In genomic region chr3:50189989-50190388, GRCh38 we compare ENCODE assay signal across 22 cellular contexts. TPM values are rescaled to one million over a fixed set of nuclear protein-coding genes. Genes with fewer than 3 reads are reported as not detected.
A peak's percentile ranks its signal among the peaks of the same experiment; 100 is the strongest.
DNase-seq lines count a peak whose midpoint lies in the region; ATAC-seq, FAIRE-seq and TF ChIP-seq lines count a peak whose summit lies in the region.
"Had no signal": no experiment of that assay in that cellular context is flagged by ENCODE, and none has a peak within 500 bp of the region (broad histone marks: within the 10 kb centered on the region; RNA-seq: fewer than 3 reads in every experiment).

No MANE protein-coding gene starts in this region.

- dilution Hi-C loops in keratinocyte (cut with MboI; ENCODE audit: extremely low pct_ligation_motif_present, low sequenced_read_pairs): no loop called here

- H3K4me3 ChIP-seq in NB4 (ENCODE audit: low read depth, low read length): no peak overlapping the region
- H3K4me3 ChIP-seq in H1 (ENCODE audit: extremely low read depth in 1 of 4, insufficient read depth in 2 of 4, low read depth in 3 of 4, low read length in 4 of 4): no peak overlapping the region
- H3K4me3 ChIP-seq in keratinocyte (ENCODE audit: control insufficient read depth in 2 of 3, extremely low read depth in 1 of 3, insufficient read depth in 2 of 3, low read depth in 1 of 3, low read length in 3 of 3): no peak overlapping the region
- H3K4me3 ChIP-seq: BLaER1, GM12878, HAP-1 had no signal

- H3K18ac ChIP-seq in H1 (ENCODE audit: extremely low read depth, low read length): no peak overlapping the region

- H3K56ac ChIP-seq in H1 (replicated peaks; ENCODE audit: insufficient read length, low read depth, low read length): no peak overlapping the region

- peaks cover 0 to 6% (median under 1%) of the 10 kb centered on the region in 4 experiments; a peak in 4 of 7 replicates for H3K4me1 ChIP-seq in H1 (replicated peaks in 1 of 4; ENCODE audit: control insufficient read depth in 3 of 4, insufficient read depth in 4 of 4, low read length in 3 of 4)
- no peaks in the 10 kb centered on the region for H3K4me1 ChIP-seq in keratinocyte (ENCODE audit: control insufficient read depth, extremely low read depth, insufficient read depth, low read length)

- no peak overlapping the region for H2AK5ac ChIP-seq in H1 (ENCODE audit: low read depth, low read length)

- no peak overlapping the region for H2BK12ac ChIP-seq in H1 (ENCODE audit: low read depth, low read length)

- DNase-seq in NCI-H82 (lab: John Stamatoyannopoulos, UW): peak; percentile 22
- DNase-seq in NCI-H82 treated with DMSO at 0.1 percent for 48 hours (lab: John Stamatoyannopoulos, UW; ENCODE audit: unreplicated experiment): no peak
- DNase-seq in NB4 (ENCODE audit: low read depth): no peak
- DNase-seq in H1 (ENCODE audit: low read depth in 1 of 2, low spot score in 2 of 2): no peak
- no peak for DNase-seq in keratinocyte (ENCODE audit: low read depth, low spot score)
- DNase-seq in caudate nucleus (lab: John Stamatoyannopoulos, UW): no peak
- no peak for DNase-seq in dedifferentiated amniotic fluid mesenchymal stem cell (ENCODE audit: extremely low spot score)
- DNase-seq: DMS153 had no signal

- no peak overlapping the region for H4K5ac ChIP-seq in H1 (ENCODE audit: insufficient read length, low read depth, low read length)

- H3K23ac ChIP-seq in H1 (ENCODE audit: insufficient read length): no peak overlapping the region

- no peak overlapping the region for H3K27ac ChIP-seq in H1 (ENCODE audit: low read depth, low read length)
- H3K27ac ChIP-seq in keratinocyte (ENCODE audit: control insufficient read depth, insufficient read depth, low read length): no peak overlapping the region
- H3K27ac ChIP-seq in caudate nucleus (ENCODE audit: low read depth, low read length): no peak overlapping the region
- H3K27ac ChIP-seq: BLaER1, HL-60 had no signal

- no peaks in the 10 kb centered on the region for H3K79me1 ChIP-seq in H1 (ENCODE audit: low read depth, low read length)

- peak overlapping the region; percentile 88 for H3K4ac ChIP-seq in H1 (replicated peaks; ENCODE audit: insufficient read length, low read depth, low read length)

- H3K9me3 ChIP-seq in H1 (ENCODE audit: insufficient read depth in 2 of 2, low read depth in 1 of 2, low read length in 1 of 2) (no peaks in the 10 kb centered on the region), keratinocyte (ENCODE audit: control insufficient read depth, low read depth, low read length) (no peaks in the 10 kb centered on the region)
- H3K9me3 ChIP-seq: BLaER1, HAP-1 had no signal

- peak overlapping the region; percentile 84 for H2BK120ac ChIP-seq in H1 (replicated peaks; ENCODE audit: low read depth, low read length)

- 0 out of 2 replicates have a peak overlapping the region, but pooled peaks have one; percentile 83 for H2BK15ac ChIP-seq in H1 (ENCODE audit: low read length)

- no peak overlapping the region for H3K9ac ChIP-seq in H1 (replicated peaks in 1 of 4; ENCODE audit: extremely low read depth in 1 of 4, low read depth in 3 of 4, low read length in 3 of 4)
- H3K9ac ChIP-seq in keratinocyte (ENCODE audit: control insufficient read depth, extremely low read depth, insufficient read depth, low read length): no peak overlapping the region
- H3K9ac ChIP-seq: BLaER1 had no signal

- CTCF ChIA-PET in H1 (lab: Charles Lee; ENCODE audit: partially characterized antibody): interaction anchor here (0.6 to 19.7 kb wide), 16 partner anchors 15 to 95 kb away, joined by 3 to 1138 read pairs (median 23); partner anchors contain the start of genes GNAI2 and SLC38A3

- H3K23me2 ChIP-seq in H1 (ENCODE audit: low read depth, low read length): peaks cover 2% of the 10 kb centered on the region; the same call in 1 of the 2 replicates

- no peak overlapping the region for H2BK20ac ChIP-seq in H1 (ENCODE audit: low read length)

- no peak for ATAC-seq in SK-N-SH treated with all-trans-retinoic acid at 6 μM for 48 hours

- TF ChIP-seq CTCF in NB4 (IDR thresholded peaks at IDR 0.05; ENCODE audit: low read depth, low read length) (no peak), H1 (IDR thresholded peaks at IDR 0.05; ENCODE audit: control extremely low read depth in 1 of 3, insufficient read depth in 1 of 3, low read depth in 1 of 3, low read length in 3 of 3) (no peak), keratinocyte (optimal IDR thresholded peaks at IDR 0.05 in 1 of 3, IDR thresholded peaks at IDR 0.05 in 1 of 3, conservative IDR thresholded peaks at IDR 0.05 in 1 of 3; ENCODE audit: extremely low read depth in 1 of 3, insufficient read depth in 2 of 3, low read length in 3 of 3) (no peak)

- H3K36me3 ChIP-seq in H1 (ENCODE audit: control insufficient read depth in 2 of 4, insufficient read depth in 4 of 4, low read length in 3 of 4): peaks cover 3 to 21% (median 9%) of the 10 kb centered on the region in 4 experiments; a peak in 7 of 8 replicates
- peaks cover 23 to 24% of the 10 kb centered on the region in 2 experiments for H3K36me3 ChIP-seq in keratinocyte (ENCODE audit: control insufficient read depth in 2 of 2, extremely low read depth in 1 of 2, insufficient read depth in 2 of 2, low read length in 2 of 2)
- H3K36me3 ChIP-seq: HAP-1 had no signal

- peak; percentile 13 for FAIRE-seq in H1 (lab: Jason Lieb, UNC)
- peak; percentile 56 for FAIRE-seq in keratinocyte (lab: Jason Lieb, UNC)
- FAIRE-seq: GM12878, GM19239 had no signal

- no peak overlapping the region for H4K8ac ChIP-seq in H1 (ENCODE audit: extremely low read depth, insufficient read depth, low read length)

- TF ChIP-seq EP300 in H1 (IDR thresholded peaks at IDR 0.05; ENCODE audit: borderline replicate concordance in 1 of 2, low read depth in 2 of 2, low read length in 2 of 2): no peak

- H4K20me1 ChIP-seq in H1 (replicated peaks in 1 of 2; ENCODE audit: control insufficient read depth in 1 of 2, insufficient read depth in 2 of 2, low read length in 2 of 2) (peaks cover 0 to 5% of the 10 kb centered on the region in 2 experiments), keratinocyte (ENCODE audit: control insufficient read depth, extremely low read depth, insufficient read depth, low read length) (peaks cover 11% of the 10 kb centered on the region)

- no peak overlapping the region for H3K14ac ChIP-seq in H1 (ENCODE audit: insufficient read length)

- H2BK5ac ChIP-seq in H1 (ENCODE audit: low read depth, low read length): no peak overlapping the region

- H3K9me1 ChIP-seq in keratinocyte (ENCODE audit: control insufficient read depth, extremely low read depth, insufficient read depth, low read length): no peaks in the 10 kb centered on the region

- H4K91ac ChIP-seq in H1 (replicated peaks; ENCODE audit: insufficient read length, low read length): no peak overlapping the region

- H3K4me2 ChIP-seq in H1 (ENCODE audit: insufficient read depth in 1 of 2, low read depth in 2 of 2, low read length in 2 of 2): no peak overlapping the region
- no peak overlapping the region for H3K4me2 ChIP-seq in keratinocyte (ENCODE audit: control insufficient read depth, extremely low read depth, insufficient read depth, low read depth, low read length)
- H3K4me2 ChIP-seq: BLaER1 had no signal

- TF ChIP-seq RAD21 in H1 (IDR thresholded peaks at IDR 0.05 in 1 of 2, conservative IDR thresholded peaks at IDR 0.05 in 1 of 2; ENCODE audit: low read depth in 2 of 2, low read length in 2 of 2): no peak

- H3K27me3 ChIP-seq in H1 (replicated peaks in 1 of 4; ENCODE audit: control insufficient read depth in 3 of 4, extremely low read depth in 1 of 4, insufficient read depth in 3 of 4, low read length in 3 of 4) (peaks cover 0 to 12% (median 4%) of the 10 kb centered on the region in 4 experiments; a peak in 2 of 7 replicates), keratinocyte (ENCODE audit: control insufficient read depth, extremely low read depth, insufficient read depth, low read length) (peaks cover 22% of the 10 kb centered on the region)

- 92% methylated on average over 7 of the region's 7 CpGs; no CpG with 5 or more reads in 1 of the 2 experiments for WGBS in H1 (ENCODE audit: extremely low coverage in 1 of 2, insufficient coverage in 1 of 2, insufficient read length in 1 of 2, insufficient replicate concordance in 2 of 2, low coverage in 1 of 2, low lambda C conversion rate in 2 of 2, missing lambda C conversion rate in 1 of 2), 2 experiments

- H3K79me2 ChIP-seq in H1 (ENCODE audit: control insufficient read depth in 1 of 2, insufficient read depth in 2 of 2, low read length in 2 of 2): no peaks in the 10 kb centered on the region
- H3K79me2 ChIP-seq in keratinocyte (ENCODE audit: control insufficient read depth, insufficient read depth, low read length): no peaks in the 10 kb centered on the region

- H2AFZ ChIP-seq in H1 (ENCODE audit: low read length): no peak overlapping the region
- H2AFZ ChIP-seq in keratinocyte (ENCODE audit: control insufficient read depth, low read length): no peak overlapping the region

- TF ChIP-seq POLR2A in NB4 (IDR thresholded peaks at IDR 0.05; ENCODE audit: extremely low read depth, insufficient read length): peak; percentile 1
- TF ChIP-seq POLR2A in H1 (IDR thresholded peaks at IDR 0.05; ENCODE audit: control extremely low read depth in 1 of 2, low read depth in 2 of 2, low read length in 2 of 2): no peak

- POLR2A ChIA-PET in H1 (lab: Charles Lee; ENCODE audit: partially characterized antibody): interaction anchor here (1.0 to 11.9 kb wide), 5 partner anchors 8 to 74 kb away, joined by 3 to 128 read pairs (median 5); no protein-coding TSS in a partner anchor

RNA-seq across cellular contexts. Expression of gene GNAT1, which starts 1.4 kb away (rescaled TPM):
- total RNA-seq in H1 (2021; fragmentation: NEBNext Ultra II Directional; extraction: Animal tissue kit (Norgen Biotek cat#: 25700)): not detected in 2 replicates
- polyA plus RNA-seq in H1 (2011; rRNA removed) (0.08 and 0.20 TPM in 2 replicates), keratinocyte (0.05 to 0.12 TPM in 2 of 3 replicates, not detected in the other)
- polyA plus RNA-seq in H1 (2011; cell fraction: cytosol; rRNA removed): 0.10 TPM
- 0.19 TPM for polyA plus RNA-seq in H1 (2011; cell fraction: nucleus; rRNA removed)
- 0.32 to 0.39 TPM in 2 of 4 replicates, not detected in the others for polyA plus RNA-seq in H1 (2012, experiment 1 of 2)
- polyA plus RNA-seq in H1 (2012, experiment 2 of 2): not detected
- 0.12 TPM for polyA plus RNA-seq in H1 (2013, experiment 1 of 2)
- 0.18 TPM for polyA plus RNA-seq in H1 (2013, experiment 2 of 2)
- polyA minus RNA-seq in H1 (2011; rRNA and poly(A)+ RNA removed): 0.13 and 0.15 TPM in 2 replicates
- polyA minus RNA-seq in H1 (2011; cell fraction: cytosol; rRNA and poly(A)+ RNA removed): not detected
- polyA minus RNA-seq in H1 (2011; cell fraction: nucleus; rRNA and poly(A)+ RNA removed): not detected
- polyA plus RNA-seq in keratinocyte (2011; ENCODE audit: low read depth): not detected
- not detected in 2 replicates for polyA plus RNA-seq in keratinocyte (2011; cell fraction: cytosol; rRNA removed)
- polyA plus RNA-seq in keratinocyte (2011; cell fraction: nucleus; rRNA removed): 0.40 and 0.56 TPM in 2 replicates
- not detected in 2 replicates for polyA plus RNA-seq in keratinocyte (2012; ENCODE audit: low replicate concordance)
- polyA minus RNA-seq in keratinocyte: 0.13 to 0.86 TPM in 2 of 3 replicates, not detected in the other
- polyA minus RNA-seq in keratinocyte (2011; cell fraction: cytosol; rRNA and poly(A)+ RNA removed): not detected
- polyA minus RNA-seq in keratinocyte (2011; cell fraction: nucleus; rRNA and poly(A)+ RNA removed): 0.32 and 0.47 TPM in 2 replicates
- total RNA-seq: A673; CD4-positive, alpha-beta memory T cell; G401; GM12878; H4; HT1080 had no signal
- polyA plus RNA-seq: AG04450; CD14-positive monocyte; CD4-positive, alpha-beta memory T cell; GM12878; IgD-negative memory B cell had no signal

RNA-seq across cellular contexts. Expression of gene SLC38A3, which starts 15.1 kb away (rescaled TPM):
- 0.57 and 1.2 TPM in 2 replicates for total RNA-seq in H1 (2021; fragmentation: NEBNext Ultra II Directional; extraction: Animal tissue kit (Norgen Biotek cat#: 25700))
- polyA plus RNA-seq in H1 (2011; rRNA removed): 3.7 and 4.7 TPM in 2 replicates
- 2.0 TPM for polyA plus RNA-seq in H1 (2011; cell fraction: cytosol; rRNA removed)
- polyA plus RNA-seq in H1 (2011; cell fraction: nucleus; rRNA removed): 10.8 TPM
- polyA plus RNA-seq in H1 (2012, experiment 1 of 2): 0.87 to 1.5 TPM (median 1.1 TPM) in 4 replicates
- polyA plus RNA-seq in H1 (2012, experiment 2 of 2): 0.85 TPM
- polyA plus RNA-seq in H1 (2013, experiment 1 of 2): 1.2 TPM
- polyA plus RNA-seq in H1 (2013, experiment 2 of 2): 1.0 TPM
- 1.5 and 2.5 TPM in 2 replicates for polyA minus RNA-seq in H1 (2011; rRNA and poly(A)+ RNA removed)
- 0.88 TPM for polyA minus RNA-seq in H1 (2011; cell fraction: cytosol; rRNA and poly(A)+ RNA removed)
- 1.9 TPM for polyA minus RNA-seq in H1 (2011; cell fraction: nucleus; rRNA and poly(A)+ RNA removed)
- polyA plus RNA-seq in keratinocyte: not detected in 3 replicates
- 0.22 TPM for polyA plus RNA-seq in keratinocyte (2011; ENCODE audit: low read depth)
- polyA plus RNA-seq in keratinocyte (2011; cell fraction: cytosol; rRNA removed): 0.02 and 0.12 TPM in 2 replicates
- 0.12 and 0.36 TPM in 2 replicates for polyA plus RNA-seq in keratinocyte (2011; cell fraction: nucleus; rRNA removed)
- 0.39 TPM in 1 of 2 replicates, not detected in the other for polyA plus RNA-seq in keratinocyte (2012; ENCODE audit: low replicate concordance)
- polyA minus RNA-seq in keratinocyte: not detected in 3 replicates
- polyA minus RNA-seq in keratinocyte (2011; cell fraction: cytosol; rRNA and poly(A)+ RNA removed): not detected
- 0.32 TPM in 1 of 2 replicates, not detected in the other for polyA minus RNA-seq in keratinocyte (2011; cell fraction: nucleus; rRNA and poly(A)+ RNA removed)
- total RNA-seq: A673; CD4-positive, alpha-beta memory T cell; GM12878; H4; HT1080 had no signal
- polyA plus RNA-seq: CD14-positive monocyte; CD4-positive, alpha-beta memory T cell; IgD-negative memory B cell had no signal

RNA-seq across cellular contexts. Expression of gene SEMA3F, which starts 34.9 kb away (rescaled TPM):
- 37.0 and 39.6 TPM in 2 replicates for total RNA-seq in H1 (2021; fragmentation: NEBNext Ultra II Directional; extraction: Animal tissue kit (Norgen Biotek cat#: 25700))
- polyA plus RNA-seq in H1 (2011; rRNA removed): 20.3 and 36.0 TPM in 2 replicates
- polyA plus RNA-seq in H1 (2011; cell fraction: cytosol; rRNA removed): 21.2 TPM
- 58.6 TPM for polyA plus RNA-seq in H1 (2011; cell fraction: nucleus; rRNA removed)
- 15.9 to 32.4 TPM (median 29.9 TPM) in 4 replicates for polyA plus RNA-seq in H1 (2012, experiment 1 of 2)
- 23.9 TPM for polyA plus RNA-seq in H1 (2012, experiment 2 of 2)
- 45.3 TPM for polyA plus RNA-seq in H1 (2013, experiment 1 of 2)
- polyA plus RNA-seq in H1 (2013, experiment 2 of 2): 41.8 TPM
- 28.0 and 36.9 TPM in 2 replicates for polyA minus RNA-seq in H1 (2011; rRNA and poly(A)+ RNA removed)
- polyA minus RNA-seq in H1 (2011; cell fraction: cytosol; rRNA and poly(A)+ RNA removed): 35.4 TPM
- polyA minus RNA-seq in H1 (2011; cell fraction: nucleus; rRNA and poly(A)+ RNA removed): 25.2 TPM
- polyA plus RNA-seq in keratinocyte: 72.8 to 115 TPM (median 102 TPM) in 3 replicates
- 60.9 TPM for polyA plus RNA-seq in keratinocyte (2011; ENCODE audit: low read depth)
- polyA plus RNA-seq in keratinocyte (2011; cell fraction: cytosol; rRNA removed): 49.7 and 82.2 TPM in 2 replicates
- 173 and 208 TPM in 2 replicates for polyA plus RNA-seq in keratinocyte (2011; cell fraction: nucleus; rRNA removed)
- polyA plus RNA-seq in keratinocyte (2012; ENCODE audit: low replicate concordance): 94.6 and 131 TPM in 2 replicates
- 197 to 339 TPM (median 220 TPM) in 3 replicates for polyA minus RNA-seq in keratinocyte
- polyA minus RNA-seq in keratinocyte (2011; cell fraction: cytosol; rRNA and poly(A)+ RNA removed): 180 TPM
- polyA minus RNA-seq in keratinocyte (2011; cell fraction: nucleus; rRNA and poly(A)+ RNA removed): 209 and 249 TPM in 2 replicates
- total RNA-seq: CD4-positive, alpha-beta memory T cell had no signal
- polyA plus RNA-seq: CD14-positive monocyte; CD4-positive, alpha-beta memory T cell; IgD-negative memory B cell had no signal

RNA-seq across cellular contexts. Expression of gene GNAI2, which starts 46.0 kb away (rescaled TPM):
- 168 and 169 TPM in 2 replicates for total RNA-seq in H1 (2021; fragmentation: NEBNext Ultra II Directional; extraction: Animal tissue kit (Norgen Biotek cat#: 25700))
- polyA plus RNA-seq in H1 (2011; rRNA removed): 516 and 539 TPM in 2 replicates
- polyA plus RNA-seq in H1 (2011; cell fraction: cytosol; rRNA removed): 378 TPM
- polyA plus RNA-seq in H1 (2011; cell fraction: nucleus; rRNA removed): 319 TPM
- 135 to 260 TPM (median 228 TPM) in 4 replicates for polyA plus RNA-seq in H1 (2012, experiment 1 of 2)
- 195 TPM for polyA plus RNA-seq in H1 (2012, experiment 2 of 2)
- polyA plus RNA-seq in H1 (2013, experiment 1 of 2): 215 TPM
- 242 TPM for polyA plus RNA-seq in H1 (2013, experiment 2 of 2)
- 310 and 337 TPM in 2 replicates for polyA minus RNA-seq in H1 (2011; rRNA and poly(A)+ RNA removed)
- polyA minus RNA-seq in H1 (2011; cell fraction: cytosol; rRNA and poly(A)+ RNA removed): 106 TPM
- 98.5 TPM for polyA minus RNA-seq in H1 (2011; cell fraction: nucleus; rRNA and poly(A)+ RNA removed)
- 268 to 419 TPM (median 341 TPM) in 3 replicates for polyA plus RNA-seq in keratinocyte
- polyA plus RNA-seq in keratinocyte (2011; ENCODE audit: low read depth): 90.9 TPM
- polyA plus RNA-seq in keratinocyte (2011; cell fraction: cytosol; rRNA removed): 360 and 497 TPM in 2 replicates
- 163 and 215 TPM in 2 replicates for polyA plus RNA-seq in keratinocyte (2011; cell fraction: nucleus; rRNA removed)
- polyA plus RNA-seq in keratinocyte (2012; ENCODE audit: low replicate concordance): 96.9 and 241 TPM in 2 replicates
- 357 to 545 TPM (median 495 TPM) in 3 replicates for polyA minus RNA-seq in keratinocyte
- 236 TPM for polyA minus RNA-seq in keratinocyte (2011; cell fraction: cytosol; rRNA and poly(A)+ RNA removed)
- polyA minus RNA-seq in keratinocyte (2011; cell fraction: nucleus; rRNA and poly(A)+ RNA removed): 63.3 and 89.7 TPM in 2 replicates
